In the genomic region with DNA sequence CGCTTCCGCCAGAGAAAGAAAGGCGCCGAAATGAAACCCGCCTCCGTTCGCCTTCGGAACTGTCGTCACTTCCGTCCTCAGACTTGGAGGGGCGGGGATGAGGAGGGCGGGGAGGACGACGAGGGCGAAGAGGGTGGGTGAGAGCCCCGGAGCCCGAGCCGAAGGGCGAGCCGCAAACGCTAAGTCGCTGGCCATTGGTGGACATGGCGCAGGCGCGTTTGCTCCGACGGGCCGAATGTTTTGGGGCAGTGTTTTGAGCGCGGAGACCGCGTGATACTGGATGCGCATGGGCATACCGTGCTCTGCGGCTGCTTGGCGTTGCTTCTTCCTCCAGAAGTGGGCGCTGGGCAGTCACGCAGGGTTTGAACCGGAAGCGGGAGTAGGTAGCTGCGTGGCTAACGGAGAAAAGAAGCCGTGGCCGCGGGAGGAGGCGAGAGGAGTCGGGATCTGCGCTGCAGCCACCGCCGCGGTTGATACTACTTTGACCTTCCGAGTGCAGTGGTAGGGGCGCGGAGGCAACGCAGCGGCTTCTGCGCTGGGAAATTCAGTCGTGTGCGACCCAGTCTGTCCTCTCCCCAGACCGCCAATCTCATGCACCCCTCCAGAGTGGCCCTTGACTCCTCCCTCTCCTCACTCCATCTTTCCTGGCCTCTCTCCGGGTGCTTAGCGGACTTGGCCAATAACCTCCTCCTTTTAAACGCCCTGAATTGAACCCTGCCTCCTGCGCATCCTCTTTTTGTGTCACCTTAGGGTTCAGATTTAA, we compare ENCODE assay signal across 1 cellular context.
TF ChIP-seq lines count a peak whose summit lies in the region.

TSS of gene ATM (plus strand) at position 382 of the 763 bp plus-strand sequence. CDS start 4,558 bp downstream, outside the sequence.

TF ChIP-seq in HepG2, 621 proteins besides CTCF, POLR2A, EP300 and RAD21 (continued from another document and continues in another):
- TF ChIP-seq THRA (CRISPR knock-in tag; IDR thresholded peaks at IDR 0.05; ENCODE audit: borderline replicate concordance) (no peak), NCOA1 (CRISPR knock-in tag; IDR thresholded peaks at IDR 0.05) (0 out of 2 replicates have a peak, but pooled peaks have one; percentile 46), ZNF484 (CRISPR knock-in tag; IDR thresholded peaks at IDR 0.05; ENCODE audit: borderline replicate concordance, low read depth) (no peak), ZNF776 (CRISPR knock-in tag; IDR thresholded peaks at IDR 0.05) (no peak; the same call in 1 of the 2 replicates), TCF12 (IDR thresholded peaks at IDR 0.05) (no peak), TCF12 (CRISPR knock-in tag; IDR thresholded peaks at IDR 0.05) (0 out of 2 replicates have a peak, but pooled peaks have one; percentile 16), ZBTB25 (CRISPR knock-in tag; IDR thresholded peaks at IDR 0.05) (peak; percentile 80), ZNF512B (CRISPR knock-in tag; IDR thresholded peaks at IDR 0.05; ENCODE audit: borderline replicate concordance) (no peak; the same call in 1 of the 2 replicates), MXD4 (CRISPR knock-in tag; IDR thresholded peaks at IDR 0.05) (peak; percentile 86; the same call in 1 of the 2 replicates), GLMP (CRISPR knock-in tag; IDR thresholded peaks at IDR 0.05; ENCODE audit: borderline replicate concordance) (no peak), ZNF414 (CRISPR knock-in tag; IDR thresholded peaks at IDR 0.05) (peak; percentile 68; the same call in 1 of the 2 replicates), IKZF1 (IDR thresholded peaks at IDR 0.05) (no peak), AKAP8 (CRISPR knock-in tag; IDR thresholded peaks at IDR 0.05) (no peak), AHR (CRISPR knock-in tag; IDR thresholded peaks at IDR 0.05) (0 out of 2 replicates have a peak, but pooled peaks have one; percentile 71), ARNT2 (CRISPR knock-in tag; IDR thresholded peaks at IDR 0.05; ENCODE audit: low read depth) (no peak; the same call in 1 of the 2 replicates), ZNF766 (CRISPR knock-in tag; IDR thresholded peaks at IDR 0.05; ENCODE audit: borderline replicate concordance) (0 out of 2 replicates have a peak, but pooled peaks have one; percentile 1), HMG20B (CRISPR knock-in tag; conservative IDR thresholded peaks at IDR 0.05) (no peak), ZBTB33 (CRISPR knock-in tag; IDR thresholded peaks at IDR 0.05) (no peak), ZFP82 (CRISPR knock-in tag; IDR thresholded peaks at IDR 0.05; ENCODE audit: borderline replicate concordance) (no peak), ZNF232 (CRISPR knock-in tag; IDR thresholded peaks at IDR 0.05; ENCODE audit: borderline replicate concordance) (no peak), FOXA3 (CRISPR knock-in tag; IDR thresholded peaks at IDR 0.05) (peak; percentile 51), GATAD2A (CRISPR knock-in tag; IDR thresholded peaks at IDR 0.05) (peak; percentile 46), SMC3 (IDR thresholded peaks at IDR 0.05; ENCODE audit: low read length) (peak; percentile 20; the same call in 1 of the 2 replicates), SKIL (CRISPR knock-in tag; IDR thresholded peaks at IDR 0.05; ENCODE audit: borderline replicate concordance) (no peak), NR2F1 (CRISPR knock-in tag; IDR thresholded peaks at IDR 0.05) (no peak), BRD4 (CRISPR knock-in tag; IDR thresholded peaks at IDR 0.05) (0 out of 2 replicates have a peak, but pooled peaks have one; percentile 8), FIP1L1 (IDR thresholded peaks at IDR 0.05; ENCODE audit: borderline replicate concordance, insufficient read depth, low read depth, low read length) (no peak)
- TF ChIP-seq, protein P1, sequence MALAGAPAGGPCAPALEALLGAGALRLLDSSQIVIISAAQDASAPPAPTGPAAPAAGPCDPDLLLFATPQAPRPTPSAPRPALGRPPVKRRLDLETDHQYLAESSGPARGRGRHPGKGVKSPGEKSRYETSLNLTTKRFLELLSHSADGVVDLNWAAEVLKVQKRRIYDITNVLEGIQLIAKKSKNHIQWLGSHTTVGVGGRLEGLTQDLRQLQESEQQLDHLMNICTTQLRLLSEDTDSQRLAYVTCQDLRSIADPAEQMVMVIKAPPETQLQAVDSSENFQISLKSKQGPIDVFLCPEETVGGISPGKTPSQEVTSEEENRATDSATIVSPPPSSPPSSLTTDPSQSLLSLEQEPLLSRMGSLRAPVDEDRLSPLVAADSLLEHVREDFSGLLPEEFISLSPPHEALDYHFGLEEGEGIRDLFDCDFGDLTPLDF (CRISPR knock-in tag; IDR thresholded peaks at IDR 0.05) = peak; percentile 96
- TF ChIP-seq, protein P2, sequence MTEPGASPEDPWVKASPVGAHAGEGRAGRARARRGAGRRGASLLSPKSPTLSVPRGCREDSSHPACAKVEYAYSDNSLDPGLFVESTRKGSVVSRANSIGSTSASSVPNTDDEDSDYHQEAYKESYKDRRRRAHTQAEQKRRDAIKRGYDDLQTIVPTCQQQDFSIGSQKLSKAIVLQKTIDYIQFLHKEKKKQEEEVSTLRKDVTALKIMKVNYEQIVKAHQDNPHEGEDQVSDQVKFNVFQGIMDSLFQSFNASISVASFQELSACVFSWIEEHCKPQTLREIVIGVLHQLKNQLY (CRISPR knock-in tag; IDR thresholded peaks at IDR 0.05) = peak; percentile 57
- TF ChIP-seq, protein P3, sequence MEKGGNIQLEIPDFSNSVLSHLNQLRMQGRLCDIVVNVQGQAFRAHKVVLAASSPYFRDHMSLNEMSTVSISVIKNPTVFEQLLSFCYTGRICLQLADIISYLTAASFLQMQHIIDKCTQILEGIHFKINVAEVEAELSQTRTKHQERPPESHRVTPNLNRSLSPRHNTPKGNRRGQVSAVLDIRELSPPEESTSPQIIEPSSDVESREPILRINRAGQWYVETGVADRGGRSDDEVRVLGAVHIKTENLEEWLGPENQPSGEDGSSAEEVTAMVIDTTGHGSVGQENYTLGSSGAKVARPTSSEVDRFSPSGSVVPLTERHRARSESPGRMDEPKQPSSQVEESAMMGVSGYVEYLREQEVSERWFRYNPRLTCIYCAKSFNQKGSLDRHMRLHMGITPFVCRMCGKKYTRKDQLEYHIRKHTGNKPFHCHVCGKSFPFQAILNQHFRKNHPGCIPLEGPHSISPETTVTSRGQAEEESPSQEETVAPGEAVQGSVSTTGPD (CRISPR knock-in tag; IDR thresholded peaks at IDR 0.05) = no peak
- TF ChIP-seq, protein P4, sequence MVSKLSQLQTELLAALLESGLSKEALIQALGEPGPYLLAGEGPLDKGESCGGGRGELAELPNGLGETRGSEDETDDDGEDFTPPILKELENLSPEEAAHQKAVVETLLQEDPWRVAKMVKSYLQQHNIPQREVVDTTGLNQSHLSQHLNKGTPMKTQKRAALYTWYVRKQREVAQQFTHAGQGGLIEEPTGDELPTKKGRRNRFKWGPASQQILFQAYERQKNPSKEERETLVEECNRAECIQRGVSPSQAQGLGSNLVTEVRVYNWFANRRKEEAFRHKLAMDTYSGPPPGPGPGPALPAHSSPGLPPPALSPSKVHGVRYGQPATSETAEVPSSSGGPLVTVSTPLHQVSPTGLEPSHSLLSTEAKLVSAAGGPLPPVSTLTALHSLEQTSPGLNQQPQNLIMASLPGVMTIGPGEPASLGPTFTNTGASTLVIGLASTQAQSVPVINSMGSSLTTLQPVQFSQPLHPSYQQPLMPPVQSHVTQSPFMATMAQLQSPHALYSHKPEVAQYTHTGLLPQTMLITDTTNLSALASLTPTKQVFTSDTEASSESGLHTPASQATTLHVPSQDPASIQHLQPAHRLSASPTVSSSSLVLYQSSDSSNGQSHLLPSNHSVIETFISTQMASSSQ (IDR thresholded peaks at IDR 0.05; ENCODE audit: low read depth) = peak; percentile 17; the same call in 1 of the 2 replicates
- TF ChIP-seq, protein P4 (CRISPR knock-in tag; IDR thresholded peaks at IDR 0.05; ENCODE audit: borderline replicate concordance) = peak; percentile 71; the same call in 1 of the 2 replicates
